ENCODE assay signal across 1 cellular context in genomic region chr4:139301143-139301820, GRCh38.
A peak's percentile ranks its signal among the peaks of the same experiment; 100 is the strongest.
TF ChIP-seq lines count a peak whose summit lies in the region.

NAA15 (plus strand) TSS chr4:139301505; CDS start chr4:139301778, 273 bp downstream.

TF ChIP-seq in HepG2, 621 proteins besides CTCF, POLR2A, EP300 and RAD21 (continued from another document and continues in another):
- TF ChIP-seq ZNF407 (CRISPR knock-in tag; IDR thresholded peaks at IDR 0.05; ENCODE audit: not compliant biosample characterization) (peak; percentile 19), ZBTB46 (CRISPR knock-in tag; IDR thresholded peaks at IDR 0.05; ENCODE audit: borderline replicate concordance) (0 out of 2 replicates have a peak, but pooled peaks have one; percentile 20), ZNF777 (CRISPR knock-in tag; IDR thresholded peaks at IDR 0.05) (peak; percentile 67; the same call in 1 of the 2 replicates), ATF3 (CRISPR knock-in tag; IDR thresholded peaks at IDR 0.05) (no peak), ZNF597 (CRISPR knock-in tag; IDR thresholded peaks at IDR 0.05) (no peak), PITX1 (CRISPR knock-in tag; IDR thresholded peaks at IDR 0.05) (no peak; the same call in 1 of the 2 replicates), GATAD2A (CRISPR knock-in tag; IDR thresholded peaks at IDR 0.05) (peak; percentile 45; the same call in 1 of the 2 replicates), ZNF547 (CRISPR knock-in tag; IDR thresholded peaks at IDR 0.05) (0 out of 2 replicates have a peak, but pooled peaks have one; percentile 9), REL (CRISPR knock-in tag; conservative IDR thresholded peaks at IDR 0.05) (0 out of 2 replicates have a peak, but pooled peaks have one; percentile 11), ZNF792 (CRISPR knock-in tag; IDR thresholded peaks at IDR 0.05) (peak; percentile 75; the same call in 1 of the 2 replicates), FLYWCH1 (CRISPR knock-in tag; IDR thresholded peaks at IDR 0.05) (no peak), ZNF460 (CRISPR knock-in tag; IDR thresholded peaks at IDR 0.05; ENCODE audit: borderline replicate concordance) (no peak), ZNF501 (CRISPR knock-in tag; IDR thresholded peaks at IDR 0.05) (peak; percentile 77), GMEB2 (CRISPR knock-in tag; IDR thresholded peaks at IDR 0.05; ENCODE audit: low read depth) (no peak), ZNF816 (CRISPR knock-in tag; IDR thresholded peaks at IDR 0.05; ENCODE audit: borderline replicate concordance) (no peak), SIX4 (CRISPR knock-in tag; IDR thresholded peaks at IDR 0.05) (no peak; the same call in 1 of the 2 replicates), XBP1 (CRISPR knock-in tag; IDR thresholded peaks at IDR 0.05) (no peak), HHEX (CRISPR knock-in tag; IDR thresholded peaks at IDR 0.05) (no peak), ZNF512 (CRISPR knock-in tag; IDR thresholded peaks at IDR 0.05) (peak; percentile 49; the same call in 1 of the 2 replicates), ZNF550 (CRISPR knock-in tag; IDR thresholded peaks at IDR 0.05; ENCODE audit: borderline replicate concordance) (no peak), ZNF17 (CRISPR knock-in tag; IDR thresholded peaks at IDR 0.05) (no peak), HIC2 (CRISPR knock-in tag; IDR thresholded peaks at IDR 0.05; ENCODE audit: low read depth) (peak; percentile 66; the same call in 1 of the 2 replicates), MAX (IDR thresholded peaks at IDR 0.05) (peak; percentile 98), SP5 (CRISPR knock-in tag; IDR thresholded peaks at IDR 0.05; ENCODE audit: borderline replicate concordance, low read depth) (peak; percentile 89), ZNF629 (CRISPR knock-in tag; conservative IDR thresholded peaks at IDR 0.05) (no peak), ZNF33A (CRISPR knock-in tag; IDR thresholded peaks at IDR 0.05; ENCODE audit: borderline replicate concordance) (no peak), GPBP1L1 (CRISPR knock-in tag; IDR thresholded peaks at IDR 0.05) (no peak), ONECUT2 (CRISPR knock-in tag; IDR thresholded peaks at IDR 0.05) (no peak), RNF2 (conservative IDR thresholded peaks at IDR 0.05; ENCODE audit: low read depth) (0 out of 2 replicates have a peak, but pooled peaks have one; percentile 67), NCOA2 (CRISPR knock-in tag; IDR thresholded peaks at IDR 0.05) (peak; percentile 38), ZNF879 (CRISPR knock-in tag; IDR thresholded peaks at IDR 0.05) (0 out of 2 replicates have a peak, but pooled peaks have one; percentile 19), CENPBD1 (CRISPR knock-in tag; IDR thresholded peaks at IDR 0.05; ENCODE audit: borderline replicate concordance, low read depth) (0 out of 2 replicates have a peak, but pooled peaks have one; percentile 23), PCBP2 (optimal IDR thresholded peaks at IDR 0.05; ENCODE audit: low read depth, low read length, poor library complexity, severe bottlenecking) (no peak), PLRG1 (conservative IDR thresholded peaks at IDR 0.05) (no peak), ZNF251 (CRISPR knock-in tag; IDR thresholded peaks at IDR 0.05) (no peak), E2F1 (CRISPR knock-in tag; IDR thresholded peaks at IDR 0.05) (no peak), ARNTL (CRISPR knock-in tag; IDR thresholded peaks at IDR 0.05) (no peak), YEATS2 (CRISPR knock-in tag; IDR thresholded peaks at IDR 0.05; ENCODE audit: borderline replicate concordance) (peak; percentile 86; the same call in 1 of the 2 replicates), MED13 (CRISPR knock-in tag; IDR thresholded peaks at IDR 0.05) (no peak), CREB1 (IDR thresholded peaks at IDR 0.05) (peak; percentile 56), CREB1 (CRISPR knock-in tag; IDR thresholded peaks at IDR 0.05) (peak; percentile 77), RFX5 (IDR thresholded peaks at IDR 0.05; ENCODE audit: low read depth, low read length) (no peak)
